Comparison of ENCODE assay signal across 28 cellular contexts in the genomic region with DNA sequence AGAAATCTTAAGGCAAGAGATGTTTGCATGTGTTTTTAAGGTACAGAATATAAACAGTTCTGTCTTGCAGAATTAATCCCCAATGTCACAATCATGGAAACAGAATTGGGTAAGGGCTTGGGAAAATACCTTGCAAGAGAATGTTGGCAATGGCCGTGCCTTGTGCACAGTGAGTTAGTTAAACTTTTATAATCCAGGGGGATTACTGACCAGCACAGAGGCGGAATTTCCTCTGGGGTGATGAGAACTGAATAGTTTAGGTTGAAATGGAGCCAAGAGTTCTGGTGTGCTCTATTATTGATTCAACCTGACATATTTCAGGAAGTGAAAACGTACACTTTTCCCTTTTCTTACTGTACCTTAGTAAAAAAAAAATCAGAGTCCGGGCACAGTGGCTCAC. TPM values are rescaled to one million over a fixed set of nuclear protein-coding genes. Genes with fewer than 3 reads are reported as not detected.
DNase-seq lines count a peak whose midpoint lies in the region; ATAC-seq, FAIRE-seq and TF ChIP-seq lines count a peak whose summit lies in the region.
"Had no signal": no experiment of that assay in that cellular context is flagged by ENCODE, and none has a peak within 500 bp of the region (broad histone marks: within the 10 kb centered on the region; RNA-seq: fewer than 3 reads in every experiment).

No MANE protein-coding gene starts in this region.

- H3K9me3 Mint-ChIP-seq in activated naive CD4-positive, alpha-beta T cell treated with anti-CD3 and anti-CD28 coated beads for 36 hours = no peaks in the 10 kb centered on the region
- H3K9me3 Mint-ChIP-seq: endodermal cell had no signal

- peak; percentile 71 to 91 (median 80) for ATAC-seq in pancreas
- ATAC-seq: activated CD4-positive, alpha-beta T cell treated with anti-CD3 and anti-CD28 coated beads for 36 hours; activated naive CD4-positive, alpha-beta T cell treated with anti-CD3 and anti-CD28 coated beads, Interleukin-2, amount 50 U/mL, for 72 hours; gastrocnemius medialis; HepG2 had no signal

- no peaks in the 10 kb centered on the region for H3K27me3 Mint-ChIP-seq in activated naive CD4-positive, alpha-beta T cell treated with anti-CD3 and anti-CD28 coated beads for 36 hours (ENCODE audit: low read depth)
- H3K27me3 Mint-ChIP-seq: activated CD4-positive, alpha-beta T cell treated with anti-CD3 and anti-CD28 coated beads for 36 hours had no signal

- no peak for TF ChIP-seq CTCF in choroid plexus epithelial cell (conservative IDR thresholded peaks at IDR 0.05; ENCODE audit: low read depth, low read length)
- no peak for TF ChIP-seq CTCF in fibroblast of pulmonary artery (IDR thresholded peaks at IDR 0.05; ENCODE audit: low read length, missing control alignments)
- TF ChIP-seq CTCF in pancreas (IDR thresholded peaks at IDR 0.05) = no peak

- H3K27ac ChIP-seq in pancreas = no peak overlapping the region
- H3K27ac ChIP-seq: gastrocnemius medialis, GM23248, HL-60, upper lobe of left lung had no signal

- FAIRE-seq in pancreas (lab: Jason Lieb, UNC) = no peak
- FAIRE-seq: astrocyte, HepG2 had no signal

- H3K27me3 ChIP-seq in pancreas = no peaks in the 10 kb centered on the region
- H3K27me3 ChIP-seq: gastrocnemius medialis, upper lobe of left lung had no signal

- no peaks in the 10 kb centered on the region for H3K36me3 ChIP-seq in pancreas
- H3K36me3 ChIP-seq: gastrocnemius medialis, upper lobe of left lung had no signal

- CTCF ChIA-PET in activated naive CD4-positive, alpha-beta T cell treated with anti-CD3 and anti-CD28 coated beads for 36 hours (lab: Charles Lee) = no interaction called here

- no peak overlapping the region for H3K27ac Mint-ChIP-seq in activated naive CD4-positive, alpha-beta T cell treated with anti-CD3 and anti-CD28 coated beads for 36 hours
- H3K27ac Mint-ChIP-seq: activated naive CD4-positive, alpha-beta T cell treated with anti-CD3 and anti-CD28 coated beads, Interleukin-2, amount 50 U/mL, for 72 hours; endodermal cell had no signal

- H3K4me1 ChIP-seq in pancreas = no peaks in the 10 kb centered on the region
- H3K4me1 ChIP-seq: gastrocnemius medialis, upper lobe of left lung had no signal

- DNase-seq in HCEC 1CT (peak; percentile 43), choroid plexus epithelial cell (ENCODE audit: low read depth) (peak; percentile 54), fibroblast of pulmonary artery (ENCODE audit: low read depth) (peak; percentile 25), pancreas (peak in 2 of 6 donors; percentile 9 to 23), DMS79 treated with DMSO at 0.1 percent for 48 hours (lab: John Stamatoyannopoulos, UW) (no peak), NCI-H2196 (lab: John Stamatoyannopoulos, UW; ENCODE audit: unreplicated experiment) (no peak), RPMI8226 (no peak)
- no peak for DNase-seq in activated naive CD4-positive, alpha-beta T cell treated with anti-CD3 and anti-CD28 coated beads for 36 hours
- DNase-seq: ACHN; activated CD4-positive, alpha-beta T cell treated with anti-CD3 and anti-CD28 coated beads for 36 hours; DMS 273 treated with DMSO at 0.1 percent for 48 hours; endodermal cell; gastrocnemius medialis; GM23248; NCI-H1092 treated with DMSO at 0.1 percent for 48 hours; NCI-H2029 treated with DMSO at 0.1 percent for 48 hours; NCI-H345; occipital lobe; OCI-M1; retina; SHP77 treated with DMSO at 0.1 percent for 48 hours; T-helper 1 cell; upper lobe of left lung had no signal

- H3K36me3 Mint-ChIP-seq in activated naive CD4-positive, alpha-beta T cell treated with anti-CD3 and anti-CD28 coated beads for 36 hours (ENCODE audit: low read depth) = no peaks in the 10 kb centered on the region

- H3K4me1 Mint-ChIP-seq in activated naive CD4-positive, alpha-beta T cell treated with anti-CD3 and anti-CD28 coated beads for 36 hours (ENCODE audit: low read depth) = no peaks in the 10 kb centered on the region
- H3K4me1 Mint-ChIP-seq: activated CD4-positive, alpha-beta T cell treated with anti-CD3 and anti-CD28 coated beads for 36 hours; CD14-positive monocyte; endodermal cell had no signal

- intact Hi-C loops in pancreas (cut with DNase I) = no loop called here
- intact Hi-C loops in activated naive CD4-positive, alpha-beta T cell treated with anti-CD3 and anti-CD28 coated beads for 36 hours (cut with micrococcal nuclease) = no loop called here

- no peak overlapping the region for H3K4me3 ChIP-seq in choroid plexus epithelial cell (ENCODE audit: low read depth, low read length)
- H3K4me3 ChIP-seq in fibroblast of pulmonary artery (replicated peaks; ENCODE audit: low read depth, low read length) = no peak overlapping the region
- no peak overlapping the region for H3K4me3 ChIP-seq in pancreas
- H3K4me3 ChIP-seq: gastrocnemius medialis, GM23248, upper lobe of left lung had no signal

- 39 to 44% methylated on average over 4 of the region's 4 CpGs for WGBS in pancreas, 2 donors

- H3K9me3 ChIP-seq in pancreas = no peaks in the 10 kb centered on the region
- H3K9me3 ChIP-seq: gastrocnemius medialis, upper lobe of left lung had no signal

- no peak overlapping the region for H3K4me3 Mint-ChIP-seq in activated naive CD4-positive, alpha-beta T cell treated with anti-CD3 and anti-CD28 coated beads for 36 hours
- H3K4me3 Mint-ChIP-seq: activated CD4-positive, alpha-beta T cell treated with anti-CD3 and anti-CD28 coated beads for 36 hours; CD14-positive monocyte; endodermal cell had no signal

RNA-seq across cellular contexts. Expression of gene TNFSF15, which starts 19.6 kb away (rescaled TPM):
- total RNA-seq in pancreas = 1 to 10 TPM in 1 of 6 donors, under 1 TPM in 5; 0.04 to 1.7 (median 0.16) TPM
- under 1 TPM; 0.04 to 0.09 TPM for polyA plus RNA-seq in pancreas
- under 1 TPM; 0.62 to 0.74 TPM for total RNA-seq in activated naive CD4-positive, alpha-beta T cell treated with anti-CD3 and anti-CD28 coated beads for 36 hours
- total RNA-seq: endodermal cell, gastrocnemius medialis had no signal
- polyA plus RNA-seq: GM23248 had no signal

Comparison
In these comparisons a context has a peak if more than half of its experiments do, and no peak if none do; other contexts are left out.
1. DNase-seq: peak in HCEC 1CT (single experiment), choroid plexus epithelial cell (single experiment) and fibroblast of pulmonary artery (single experiment); none in DMS79 treated with DMSO at 0.1 percent for 48 hours (single experiment), NCI-H2196 (single experiment), activated naive CD4-positive, alpha-beta T cell treated with anti-CD3 and anti-CD28 coated beads for 36 hours (single experiment) and RPMI8226 (single experiment).